ENCODE assay signal across 10 cellular contexts in the genomic region with DNA sequence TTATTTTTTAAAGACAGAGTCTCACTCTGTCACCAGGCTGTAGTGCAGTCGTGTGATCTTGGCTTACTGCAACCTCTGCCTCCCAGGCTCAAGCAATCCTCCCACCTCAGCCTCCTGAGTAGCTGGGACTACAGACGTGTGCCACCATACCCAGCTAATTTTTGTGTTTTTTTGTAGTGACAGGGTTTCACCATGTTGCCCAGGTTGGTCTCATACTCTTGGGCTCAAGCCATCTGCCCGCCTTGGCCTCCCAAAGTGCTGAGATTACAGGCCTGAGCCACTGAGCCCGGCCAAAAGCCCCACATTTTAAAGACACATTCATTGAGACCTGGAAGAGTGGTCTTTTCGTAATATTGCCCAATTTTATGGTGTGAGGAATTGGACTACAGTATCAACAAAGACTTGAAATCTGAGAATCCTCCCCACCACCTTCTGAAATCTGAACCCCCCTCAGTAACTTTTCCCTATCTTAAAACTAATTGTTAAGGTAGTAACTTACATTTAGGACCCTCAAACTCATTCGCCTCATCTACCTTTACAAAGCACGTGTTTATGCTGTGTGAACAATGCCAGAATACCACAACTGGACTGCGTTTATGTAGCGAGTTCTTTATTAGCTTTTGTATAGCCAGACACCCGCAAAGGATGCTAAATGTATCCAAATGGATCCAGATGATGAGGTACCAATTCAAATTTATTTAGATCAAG. TPM values are rescaled to one million over a fixed set of nuclear protein-coding genes. Genes with fewer than 3 reads are reported as not detected.
DNase-seq lines count a peak whose midpoint lies in the region; ATAC-seq and TF ChIP-seq lines count a peak whose summit lies in the region.
"Had no signal": no experiment of that assay in that cellular context is flagged by ENCODE, and none has a peak within 500 bp of the region (broad histone marks: within the 10 kb centered on the region; RNA-seq: fewer than 3 reads in every experiment).

No MANE protein-coding gene starts in this region.

- H3K4me1 ChIP-seq in endodermal cell (ENCODE audit: control insufficient read depth, insufficient read depth, low read length) (peaks cover 10% of the 10 kb centered on the region), thoracic aorta (ENCODE audit: control insufficient read depth in 1 of 2, low read depth in 2 of 2) (peaks cover 21 to 83% of the 10 kb centered on the region in 2 donors)

- H3K4me3 ChIP-seq in endodermal cell (ENCODE audit: low read length) (peak overlapping the region; percentile 97), thoracic aorta (peak overlapping the region; percentile 86)

- no peaks in the 10 kb centered on the region for H3K27me3 Mint-ChIP-seq in endodermal cell (ENCODE audit: insufficient read depth)
- no peaks in the 10 kb centered on the region for H3K27me3 Mint-ChIP-seq in mesothelial cell of epicardium (ENCODE audit: low read depth)
- H3K27me3 Mint-ChIP-seq in activated CD4-positive, alpha-beta T cell treated with anti-CD3 and anti-CD28 coated beads, Interleukin-2, amount 10 ng/mL, durations not matched to agents 7 days and 5 days, result peaks cover 60% of the 10 kb centered on the region

- H3K27ac ChIP-seq in endodermal cell (ENCODE audit: low read depth, low read length), result no peak overlapping the region
- H3K27ac ChIP-seq in thoracic aorta, result peak overlapping the region; percentile 96 to 98

- no peaks in the 10 kb centered on the region for H3K27me3 ChIP-seq in endodermal cell (ENCODE audit: control insufficient read depth, insufficient read depth, low read length, poor library complexity, severe bottlenecking)
- H3K27me3 ChIP-seq in thoracic aorta (replicated peaks; ENCODE audit: insufficient read depth), result no peaks in the 10 kb centered on the region
- H3K27me3 ChIP-seq: testis had no signal

- no peak for ATAC-seq in thoracic aorta (ENCODE audit: insufficient number of reproducible peaks, low FRiP score, low read depth)

- H3K9me3 ChIP-seq in endodermal cell (ENCODE audit: control insufficient read depth, low read length) (no peaks in the 10 kb centered on the region), thoracic aorta (no peaks in the 10 kb centered on the region)
- H3K9me3 ChIP-seq: testis had no signal

- H3K4me1 Mint-ChIP-seq in endodermal cell (peaks cover 69% of the 10 kb centered on the region), mesothelial cell of epicardium (peaks cover 77% of the 10 kb centered on the region)
- peaks cover 11% of the 10 kb centered on the region for H3K4me1 Mint-ChIP-seq in activated CD4-positive, alpha-beta T cell treated with anti-CD3 and anti-CD28 coated beads, Interleukin-2, amount 10 ng/mL, durations not matched to agents 7 days and 5 days

- intact Hi-C loops in posterior vena cava (cut with DNase I), result no loop called here

- POLR2A ChIA-PET in activated CD4-positive, alpha-beta T cell treated with anti-CD3 and anti-CD28 coated beads, Interleukin-2, amount 10 ng/mL, durations not matched to agents 7 days and 5 days (lab: Charles Lee), result no interaction called here

- H3K9ac ChIP-seq in endodermal cell (ENCODE audit: extremely low read depth, low read length, poor library complexity, severe bottlenecking), result peak overlapping the region; percentile 86

- 73 to 92% methylated on average over 6 to 10 of the region's 10 CpGs for WGBS in endodermal cell (ENCODE audit: insufficient coverage in 1 of 2, insufficient read length in 1 of 2), 2 experiments

- TF ChIP-seq CTCF in endodermal cell (conservative IDR thresholded peaks at IDR 0.05), result no peak
- no peak for TF ChIP-seq CTCF in mesothelial cell of epicardium (IDR thresholded peaks at IDR 0.05; ENCODE audit: unreplicated experiment)
- TF ChIP-seq CTCF in thoracic aorta (IDR thresholded peaks at IDR 0.05), result no peak

- DNase-seq in LHCN-M2 (ENCODE audit: low read depth) (peak; percentile 18), endodermal cell (no peak), mesothelial cell of epicardium (ENCODE audit: low spot score in 2 of 2, unreplicated experiment in 2 of 2) (no peak), thoracic aorta (ENCODE audit: low spot score) (no peak), posterior vena cava (ENCODE audit: low spot score) (no peak), KG1 (lab: John Stamatoyannopoulos, UW) (no peak), ecto neural progenitor cell (ENCODE audit: low spot score) (no peak)
- DNase-seq in activated CD4-positive, alpha-beta T cell treated with anti-CD3 and anti-CD28 coated beads, Interleukin-2, amount 10 ng/mL, durations not matched to agents 7 days and 5 days, result no peak
- DNase-seq: testis had no signal

- H3K27ac Mint-ChIP-seq in endodermal cell (peak overlapping the region; percentile 85), mesothelial cell of epicardium (peak overlapping the region; percentile 94)
- H3K27ac Mint-ChIP-seq in activated CD4-positive, alpha-beta T cell treated with anti-CD3 and anti-CD28 coated beads, Interleukin-2, amount 10 ng/mL, durations not matched to agents 7 days and 5 days, result no peak overlapping the region

- H3K36me3 Mint-ChIP-seq in endodermal cell (ENCODE audit: low read depth) (peaks cover 5% of the 10 kb centered on the region), mesothelial cell of epicardium (no peaks in the 10 kb centered on the region)
- H3K36me3 Mint-ChIP-seq in activated CD4-positive, alpha-beta T cell treated with anti-CD3 and anti-CD28 coated beads, Interleukin-2, amount 10 ng/mL, durations not matched to agents 7 days and 5 days (ENCODE audit: low read depth), result no peaks in the 10 kb centered on the region

- CTCF ChIA-PET in activated CD4-positive, alpha-beta T cell treated with anti-CD3 and anti-CD28 coated beads, Interleukin-2, amount 10 ng/mL, durations not matched to agents 7 days and 5 days (lab: Charles Lee), result interaction anchor here (0.9 to 1.2 kb wide), 2 partner anchors 8 to 11 kb away, joined by 3 read pairs; no protein-coding TSS in a partner anchor

- H3K9me3 Mint-ChIP-seq in endodermal cell, result no peaks in the 10 kb centered on the region
- H3K9me3 Mint-ChIP-seq in mesothelial cell of epicardium, result no peaks in the 10 kb centered on the region
- no peaks in the 10 kb centered on the region for H3K9me3 Mint-ChIP-seq in activated CD4-positive, alpha-beta T cell treated with anti-CD3 and anti-CD28 coated beads, Interleukin-2, amount 10 ng/mL, durations not matched to agents 7 days and 5 days
- H3K9me3 Mint-ChIP-seq: central memory CD8-positive, alpha-beta T cell had no signal

- peak overlapping the region; percentile 85 for H3K4me3 Mint-ChIP-seq in endodermal cell
- H3K4me3 Mint-ChIP-seq in mesothelial cell of epicardium, result peak overlapping the region; percentile 88
- H3K4me3 Mint-ChIP-seq in activated CD4-positive, alpha-beta T cell treated with anti-CD3 and anti-CD28 coated beads, Interleukin-2, amount 10 ng/mL, durations not matched to agents 7 days and 5 days, result no peak overlapping the region
- H3K4me3 Mint-ChIP-seq: central memory CD8-positive, alpha-beta T cell had no signal

- H3K36me3 ChIP-seq in endodermal cell (ENCODE audit: control insufficient read depth, insufficient read depth, low read length) (peaks cover 15% of the 10 kb centered on the region), thoracic aorta (no peaks in the 10 kb centered on the region)

RNA-seq across cellular contexts. Expression of gene ERRFI1, which starts 2.7 kb away (rescaled TPM):
- total RNA-seq in LHCN-M2 (2014; rRNA removed), result 313 and 316 TPM in 2 replicates
- polyA plus RNA-seq in LHCN-M2 (2012), result 106 TPM
- 10 to 100 TPM; 61.4 to 72.5 TPM for total RNA-seq in endodermal cell
- 49.4 TPM for polyA plus RNA-seq in endodermal cell (2013, experiment 1 of 2)
- 46.4 TPM for polyA plus RNA-seq in endodermal cell (2013, experiment 2 of 2)
- total RNA-seq in mesothelial cell of epicardium, result 124 to 134 TPM (median 130 TPM) in 3 replicates
- total RNA-seq in thoracic aorta, result 100 to 1,000 TPM; 101 to 158 TPM
- 100 to 1,000 TPM in 1 of 2 donors, 10 to 100 TPM in 1; 84.4 to 151 TPM for total RNA-seq in posterior vena cava
- total RNA-seq in activated CD4-positive, alpha-beta T cell treated with anti-CD3 and anti-CD28 coated beads, Interleukin-2, amount 10 ng/mL, durations not matched to agents 7 days and 5 days, result under 1 TPM; 0.22 to 0.35 TPM

Comparison
In these comparisons a context has a peak if more than half of its experiments do, and no peak if none do; other contexts are left out.
1. RNA of gene ERRFI1, which starts 2.7 kb away (total RNA-seq): 313 to 316 TPM in LHCN-M2, 101 to 158 TPM in thoracic aorta, 84.4 to 151 TPM in posterior vena cava, 124 to 134 TPM in mesothelial cell of epicardium and 61.4 to 72.5 TPM in endodermal cell; 0.22 to 0.35 TPM in activated CD4-positive, alpha-beta T cell treated with anti-CD3 and anti-CD28 coated beads, Interleukin-2, amount 10 ng/mL, durations not matched to agents 7 days and 5 days; every median in the first group is over 10 times any median in the second.